Comparison of ENCODE assay signal across 29 cellular contexts in genomic region chr12:69350002-69350626, GRCh38. TPM values are rescaled to one million over a fixed set of nuclear protein-coding genes. Genes with fewer than 3 reads are reported as not detected.
DNase-seq lines count a peak whose midpoint lies in the region; ATAC-seq and TF ChIP-seq lines count a peak whose summit lies in the region.
"Had no signal": no experiment of that assay in that cellular context is flagged by ENCODE, and none has a peak within 500 bp of the region (broad histone marks: within the 10 kb centered on the region; RNA-seq: fewer than 3 reads in every experiment).

No MANE protein-coding gene starts in this region.

- no peaks in the 10 kb centered on the region for H3K27me3 ChIP-seq in body of pancreas
- H3K27me3 ChIP-seq in lower lobe of right lung (ENCODE audit: low read depth): no peaks in the 10 kb centered on the region
- H3K27me3 ChIP-seq in thoracic aorta (replicated peaks; ENCODE audit: insufficient read depth): no peaks in the 10 kb centered on the region

- H3K36me3 ChIP-seq in body of pancreas (replicated peaks in 1 of 2; ENCODE audit: insufficient read depth in 1 of 2, low read depth in 2 of 2): no peaks in the 10 kb centered on the region
- H3K36me3 ChIP-seq in lower lobe of right lung: no peaks in the 10 kb centered on the region
- H3K36me3 ChIP-seq in thoracic aorta: no peaks in the 10 kb centered on the region

- H3K27ac ChIP-seq in body of pancreas (peak overlapping the region in 3 of 4 donors; percentile 26 to 36 (median 30)), lower lobe of right lung (no peak overlapping the region), thoracic aorta (no peak overlapping the region)
- H3K27ac ChIP-seq: C4-2B, RWPE1 had no signal

- TF ChIP-seq CTCF in body of pancreas (IDR thresholded peaks at IDR 0.05): no peak
- TF ChIP-seq CTCF in lower lobe of right lung (IDR thresholded peaks at IDR 0.05): no peak
- no peak for TF ChIP-seq CTCF in thoracic aorta (IDR thresholded peaks at IDR 0.05)

- peak; percentile 9 for DNase-seq in NCI-H146 (lab: John Stamatoyannopoulos, UW)
- DNase-seq in NCI-H146 treated with DMSO at 0.1 percent for 48 hours (lab: John Stamatoyannopoulos, UW; ENCODE audit: unreplicated experiment): no peak
- DNase-seq in body of pancreas: no peak
- DNase-seq in lower lobe of right lung: no peak
- DNase-seq in thoracic aorta (ENCODE audit: low spot score): no peak
- DNase-seq in GOT3 (lab: John Stamatoyannopoulos, UW): no peak
- DNase-seq: 8988T; AML-193; COR-L47; DMS 273 treated with DMSO at 0.1 percent for 48 hours; DMS79 treated with DMSO at 0.1 percent for 48 hours; Kasumi-1; NCI-H1092; NCI-H1436; NCI-H2029; NCI-H2227 treated with DMSO at 0.1 percent for 48 hours; NCI-H510A treated with DMSO at 0.1 percent for 48 hours; NCI-H774; NK-92 treated with Interleukin-12 subunit alpha and Interleukin-12 subunit beta, amount 100 ng/mL, for 24 hours; SHP77 treated with DMSO at 0.1 percent for 48 hours had no signal

- H3K4me1 ChIP-seq in body of pancreas (peaks cover 49% of the 10 kb centered on the region), lower lobe of right lung (no peaks in the 10 kb centered on the region), thoracic aorta (ENCODE audit: control insufficient read depth in 1 of 2, low read depth in 2 of 2) (no peaks in the 10 kb centered on the region)

- WGBS in body of pancreas, 2 donors: 5 to 15% methylated on average over 2 of the region's 2 CpGs

- no peak overlapping the region for H3K4me3 ChIP-seq in body of pancreas
- H3K4me3 ChIP-seq in lower lobe of right lung: peak overlapping the region; percentile 41
- peak overlapping the region; percentile 33 for H3K4me3 ChIP-seq in thoracic aorta
- H3K4me3 ChIP-seq: GM12878, GM23338 had no signal

- TF ChIP-seq POLR2A in body of pancreas (IDR thresholded peaks at IDR 0.05): no peak

- peak; percentile 25 for ATAC-seq in body of pancreas
- no peak for ATAC-seq in lower lobe of right lung
- no peak for ATAC-seq in thoracic aorta (ENCODE audit: insufficient number of reproducible peaks, low FRiP score, low read depth)
- ATAC-seq in GM18498 (IDR thresholded peaks at IDR 0.05; ENCODE audit: unreplicated experiment): no peak
- no peak for ATAC-seq in HG02852 (IDR thresholded peaks at IDR 0.05; ENCODE audit: unreplicated experiment)
- ATAC-seq: GM12878, GM23338, HCT116, SK-N-SH treated with all-trans-retinoic acid at 6 μM for 48 hours had no signal

- intact Hi-C loops in body of pancreas (cut with DNase I) (loop anchor here (10.0 kb wide), 1 partner anchor 55 kb away; no protein-coding TSS in a partner anchor), lower lobe of right lung (cut with DNase I) (no loop called here)

- H3K9me3 ChIP-seq in body of pancreas (no peaks in the 10 kb centered on the region), lower lobe of right lung (no peaks in the 10 kb centered on the region), thoracic aorta (no peaks in the 10 kb centered on the region)

RNA-seq across cellular contexts. Expression of gene LYZ, which starts 1.9 kb away (rescaled TPM):
- total RNA-seq in body of pancreas (100 to 1,000 TPM in 1 of 2 donors, 10 to 100 TPM in 1; 18.8 to 118 TPM), lower lobe of right lung (1,458 TPM), thoracic aorta (10 to 100 TPM; 91.2 to 99.9 TPM)
- total RNA-seq: GM23338, MCF 10A had no signal

RNA-seq across cellular contexts. Expression of gene YEATS4, which starts 9.4 kb away (rescaled TPM):
- total RNA-seq in body of pancreas (10 to 100 TPM; 14.3 to 15.8 TPM), lower lobe of right lung (11.4 TPM), thoracic aorta (1 to 10 TPM; 5.7 to 9.7 TPM)

Comparison
In these comparisons a context has a peak if more than half of its experiments do, and no peak if none do; other contexts are left out.
1. H3K27ac ChIP-seq: peak in body of pancreas (3 of 4); none in lower lobe of right lung (single experiment) and thoracic aorta (0 of 2).
2. H3K4me3 ChIP-seq: peak in lower lobe of right lung (single experiment) and thoracic aorta (single experiment); none in body of pancreas (0 of 2).
3. RNA of gene LYZ, which starts 1.9 kb away (total RNA-seq): 1,458 TPM in lower lobe of right lung (single experiment); 18.8 to 118 TPM in body of pancreas and 91.2 to 99.9 TPM in thoracic aorta; every median in the first group is over 10 times any median in the second.